In the genomic region with DNA sequence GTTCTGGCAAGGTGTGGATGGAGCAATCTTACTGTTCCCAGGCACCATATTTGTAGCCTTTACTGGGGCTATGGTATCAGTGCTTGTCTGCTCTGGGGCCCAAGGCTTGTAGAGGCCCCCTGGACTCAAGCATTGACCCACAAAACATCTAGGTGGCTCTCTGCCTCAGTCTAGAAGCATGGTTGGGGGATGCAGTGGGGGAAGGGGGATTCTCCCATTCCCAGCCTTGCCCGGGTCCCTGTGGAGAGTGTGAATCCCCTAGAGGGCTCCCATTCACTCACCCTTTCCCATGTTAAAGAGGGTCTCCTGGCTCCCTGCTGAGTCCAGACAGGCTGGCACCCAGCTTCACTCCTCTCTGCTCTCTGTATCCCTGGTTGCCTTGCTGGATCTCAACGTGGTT, we compare ENCODE assay signal across 8 cellular contexts. TPM values are rescaled to one million over a fixed set of nuclear protein-coding genes. Genes with fewer than 3 reads are reported as not detected.
"Had no signal": no experiment of that assay in that cellular context is flagged by ENCODE, and none has a peak within 500 bp of the region (broad histone marks: within the 10 kb centered on the region; RNA-seq: fewer than 3 reads in every experiment).

No MANE protein-coding gene starts in this region.

- H3K4me3 Mint-ChIP-seq: H9, IgD-negative memory B cell had no signal

- H3K27ac Mint-ChIP-seq: H9, IgD-negative memory B cell had no signal

- H3K4me1 Mint-ChIP-seq: IgD-negative memory B cell had no signal

- FAIRE-seq: H54, HepG2 had no signal

- H3K27ac ChIP-seq: HL-60 had no signal

- DNase-seq: GOT3, H9, HCEC 1CT, KBM-7 had no signal

- ATAC-seq: HepG2 had no signal

- H3K36me3 Mint-ChIP-seq: IgD-negative memory B cell had no signal

RNA-seq across cellular contexts. Expression of a gene that starts 28.2 kb away (rescaled TPM):
- total RNA-seq: H9, HepG2 had no signal
- polyA plus RNA-seq: HepG2, IgD-negative memory B cell had no signal
